ENCODE assay signal across 8 cellular contexts in the genomic region with DNA sequence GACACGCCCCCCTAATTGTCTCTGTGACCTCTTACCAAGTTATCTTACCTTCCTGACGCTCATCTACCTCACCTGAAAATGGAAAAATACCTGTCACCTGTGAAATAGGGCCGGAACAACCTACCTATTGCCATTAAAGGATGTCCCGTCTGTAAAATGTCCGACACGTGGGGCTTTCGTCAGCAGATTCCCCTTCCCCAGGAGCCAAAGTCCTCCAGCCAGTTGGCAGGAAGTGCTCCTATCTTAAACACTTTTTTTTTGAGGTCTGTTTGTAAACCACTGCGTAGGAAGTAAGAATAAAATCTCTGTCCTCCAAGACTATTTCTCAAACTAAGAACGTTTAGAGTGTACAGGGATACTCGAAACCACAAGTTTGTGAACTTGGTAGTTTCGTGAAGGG. TPM values are rescaled to one million over a fixed set of nuclear protein-coding genes. Genes with fewer than 3 reads are reported as not detected.
A peak's percentile ranks its signal among the peaks of the same experiment; 100 is the strongest.
DNase-seq lines count a peak whose midpoint lies in the region; ATAC-seq and TF ChIP-seq lines count a peak whose summit lies in the region.
"Not testable (repeated sequence)": the region's sequence is repeated elsewhere in the genome, so short reads cannot be mapped to it uniquely, and the experiment has no call there.

No MANE protein-coding gene starts in this region.

- H3K4me1 Mint-ChIP-seq in Calu3 (ENCODE audit: low read depth, unreplicated experiment); activated naive CD4-positive, alpha-beta T cell treated with anti-CD3 and anti-CD28 coated beads, Interleukin-2, amount 10 ng/mL, durations not matched to agents 7 days and 5 days; progenitor cell of endocrine pancreas (ENCODE audit: low read depth): not testable (repeated sequence)
- peaks cover 11% of the 10 kb centered on the region for H3K4me1 Mint-ChIP-seq in dendritic cell treated with granulocyte-macrophage colony-stimulating factor and Interleukin-4, amounts not matched to agents 40 ng/mL and 50 ng/mL, for 4 days (ENCODE audit: low read depth)

- H3K4me1 ChIP-seq in thoracic aorta (ENCODE audit: control insufficient read depth in 1 of 2, low read depth in 2 of 2): not testable (repeated sequence)

- not testable (repeated sequence) for H3K36me3 Mint-ChIP-seq in Calu3 (ENCODE audit: insufficient read depth, unreplicated experiment); activated naive CD4-positive, alpha-beta T cell treated with anti-CD3 and anti-CD28 coated beads, Interleukin-2, amount 10 ng/mL, durations not matched to agents 7 days and 5 days; dendritic cell treated with granulocyte-macrophage colony-stimulating factor and Interleukin-4, amounts not matched to agents 40 ng/mL and 50 ng/mL, for 4 days (ENCODE audit: low read depth); progenitor cell of endocrine pancreas (ENCODE audit: insufficient read depth)

- H3K27ac Mint-ChIP-seq in Calu3 (ENCODE audit: unreplicated experiment): peak overlapping the region; percentile 69
- H3K27ac Mint-ChIP-seq in activated naive CD4-positive, alpha-beta T cell treated with anti-CD3 and anti-CD28 coated beads, Interleukin-2, amount 10 ng/mL, durations not matched to agents 7 days and 5 days: peak overlapping the region; percentile 71
- not testable (repeated sequence) for H3K27ac Mint-ChIP-seq in dendritic cell treated with granulocyte-macrophage colony-stimulating factor and Interleukin-4, amounts not matched to agents 40 ng/mL and 50 ng/mL, for 4 days; progenitor cell of endocrine pancreas

- DNase-seq in Calu3 (peak; percentile 53), left lobe of liver (ENCODE audit: low spot score) (peak; percentile 57)
- not testable (repeated sequence) for DNase-seq in LNCaP clone FGC (ENCODE audit: low read depth); progenitor cell of endocrine pancreas (ENCODE audit: low spot score, unreplicated experiment); thoracic aorta (ENCODE audit: low spot score)
- DNase-seq in activated CD4-positive, CD25-positive, alpha-beta regulatory T cell treated with anti-CD3 and anti-CD28 coated beads, Interleukin-2, amount 50 U/mL, for 16 hours (ENCODE audit: low read depth, low spot score): peak; percentile 4
- DNase-seq in activated naive CD4-positive, alpha-beta T cell treated with anti-CD3 and anti-CD28 coated beads, Interleukin-2, amount 10 ng/mL, durations not matched to agents 7 days and 5 days: peak; percentile 41

- H3K36me3 ChIP-seq in thoracic aorta: not testable (repeated sequence)

- BruUV-seq in Calu3 (replicated peaks; lab: Mats Ljungman, UMichigan): TSS peak; percentile 50

- H3K4me3 Mint-ChIP-seq in Calu3 (ENCODE audit: low read depth, unreplicated experiment) (peak overlapping the region; percentile 52), progenitor cell of endocrine pancreas (ENCODE audit: low read depth) (peak overlapping the region; percentile 68)
- H3K4me3 Mint-ChIP-seq in activated naive CD4-positive, alpha-beta T cell treated with anti-CD3 and anti-CD28 coated beads, Interleukin-2, amount 10 ng/mL, durations not matched to agents 7 days and 5 days: peak overlapping the region; percentile 74
- H3K4me3 Mint-ChIP-seq in dendritic cell treated with granulocyte-macrophage colony-stimulating factor and Interleukin-4, amounts not matched to agents 40 ng/mL and 50 ng/mL, for 4 days: peak overlapping the region; percentile 58

- CTCF ChIA-PET in Calu3 (lab: Charles Lee); activated naive CD4-positive, alpha-beta T cell treated with anti-CD3 and anti-CD28 coated beads, Interleukin-2, amount 10 ng/mL, durations not matched to agents 7 days and 5 days (lab: Charles Lee): not testable (repeated sequence)

- H3K27me3 Mint-ChIP-seq in Calu3 (ENCODE audit: unreplicated experiment); activated naive CD4-positive, alpha-beta T cell treated with anti-CD3 and anti-CD28 coated beads, Interleukin-2, amount 10 ng/mL, durations not matched to agents 7 days and 5 days; dendritic cell treated with granulocyte-macrophage colony-stimulating factor and Interleukin-4, amounts not matched to agents 40 ng/mL and 50 ng/mL, for 4 days; progenitor cell of endocrine pancreas: not testable (repeated sequence)

- ATAC-seq in left lobe of liver: peak; percentile 64
- ATAC-seq in thoracic aorta (ENCODE audit: insufficient number of reproducible peaks, low FRiP score, low read depth): not testable (repeated sequence)

- H3K27ac ChIP-seq in thoracic aorta: peak overlapping the region; percentile 47 to 62

- H3K4me3 ChIP-seq in LNCaP clone FGC (ENCODE audit: low read depth, low read length) (peak overlapping the region; percentile 47), thoracic aorta (peak overlapping the region; percentile 55)

- not testable (repeated sequence) for TF ChIP-seq CTCF in Calu3 (IDR thresholded peaks at IDR 0.05; ENCODE audit: unreplicated experiment); LNCaP clone FGC (IDR thresholded peaks at IDR 0.05; ENCODE audit: control insufficient read depth, extremely low read depth, insufficient read depth); progenitor cell of endocrine pancreas (IDR thresholded peaks at IDR 0.05; ENCODE audit: unreplicated experiment); thoracic aorta (IDR thresholded peaks at IDR 0.05)

- not testable (repeated sequence) for H3K27me3 ChIP-seq in thoracic aorta (replicated peaks; ENCODE audit: insufficient read depth)

- intact Hi-C loops in Calu3 (cut with micrococcal nuclease; ENCODE audit: unreplicated experiment); dendritic cell treated with granulocyte-macrophage colony-stimulating factor and Interleukin-4, amounts not matched to agents 40 ng/mL and 50 ng/mL, for 4 days (cut with micrococcal nuclease): not testable (repeated sequence)

- not testable (repeated sequence) for H3K9me3 Mint-ChIP-seq in Calu3 (ENCODE audit: low read depth, unreplicated experiment); activated naive CD4-positive, alpha-beta T cell treated with anti-CD3 and anti-CD28 coated beads, Interleukin-2, amount 10 ng/mL, durations not matched to agents 7 days and 5 days; dendritic cell treated with granulocyte-macrophage colony-stimulating factor and Interleukin-4, amounts not matched to agents 40 ng/mL and 50 ng/mL, for 4 days; progenitor cell of endocrine pancreas (ENCODE audit: low read depth)

- not testable (repeated sequence) for H3K9me3 ChIP-seq in thoracic aorta

RNA-seq across cellular contexts. Expression of a gene that starts 0.7 kb away (rescaled TPM):
- total RNA-seq in Calu3 (2022) (58.9 and 63.3 TPM in 2 replicates), left lobe of liver (27.1 TPM), progenitor cell of endocrine pancreas (39.9 and 41.6 TPM in 2 replicates), thoracic aorta (10 to 100 TPM; 34.8 to 55.0 TPM)
